8 cellular contexts compared by ENCODE assay signal in genomic region chr10:11688448-11688795, GRCh38. TPM values are rescaled to one million over a fixed set of nuclear protein-coding genes. Genes with fewer than 3 reads are reported as not detected.
A peak's percentile ranks its signal among the peaks of the same experiment; 100 is the strongest.
DNase-seq lines count a peak whose midpoint lies in the region; ATAC-seq, FAIRE-seq and TF ChIP-seq lines count a peak whose summit lies in the region.
"Not testable (repeated sequence)": the region's sequence is repeated elsewhere in the genome, so short reads cannot be mapped to it uniquely, and the experiment has no call there.

No MANE protein-coding gene starts in this region.

- H3K9ac ChIP-seq in SU-DHL-6 (ENCODE audit: low read length) = peak overlapping the region; percentile 12; the same call in 1 of the 2 replicates
- H3K9ac ChIP-seq in HepG2 (ENCODE audit: insufficient read depth, low read depth, low read length) = not testable (repeated sequence)
- H3K9ac ChIP-seq in neuronal stem cell (ENCODE audit: low read depth, low read length, poor library complexity) = peak overlapping the region; percentile 9

- not testable (repeated sequence) for H3K23ac ChIP-seq in neuronal stem cell (ENCODE audit: low read depth, low read length, poor library complexity)

- not testable (repeated sequence) for H3K4ac ChIP-seq in neuronal stem cell (ENCODE audit: low read length)

- not testable (repeated sequence) for H2AFZ ChIP-seq in SU-DHL-6 (ENCODE audit: low read depth, low read length, severe bottlenecking); HepG2 (ENCODE audit: low read length); neuronal stem cell (ENCODE audit: low read length)

- H3K79me2 ChIP-seq in SU-DHL-6 (ENCODE audit: insufficient read depth, low read length); HepG2 (ENCODE audit: insufficient read depth, low read length): not testable (repeated sequence)

- not testable (repeated sequence) for H3K36me3 Mint-ChIP-seq in CD4-positive, alpha-beta T cell (ENCODE audit: low read depth); type B pancreatic cell

- H2BK5ac ChIP-seq in neuronal stem cell (ENCODE audit: low read length) = not testable (repeated sequence)

- H3K4me1 Mint-ChIP-seq in CD4-positive, alpha-beta T cell (ENCODE audit: low read depth) = peaks cover 55% of the 10 kb centered on the region
- H3K4me1 Mint-ChIP-seq in type B pancreatic cell (ENCODE audit: unreplicated experiment) = peaks cover 39% of the 10 kb centered on the region

- H3K18ac ChIP-seq in neuronal stem cell (ENCODE audit: low read length) = not testable (repeated sequence)

- in situ Hi-C loops in HepG2 (cut with HindIII; ENCODE audit: extremely low pct_ligation_motif_present, low pct_unique_long_range_greater_than_20kb) = not testable (repeated sequence)

- not testable (repeated sequence) for H3K4me2 ChIP-seq in SU-DHL-6 (ENCODE audit: low read depth, low read length, poor library complexity, severe bottlenecking); HepG2 (ENCODE audit: low read depth, low read length); neuronal stem cell (ENCODE audit: insufficient read depth, low read length, poor library complexity, severe bottlenecking)

- CTCF ChIA-PET in CD4-positive, alpha-beta T cell (lab: Charles Lee); HEK293 (lab: Yijun Ruan, JAX); HepG2 (lab: Yijun Ruan, JAX; ENCODE audit: low intra/inter-chr PET ratio, low total read pairs): not testable (repeated sequence)

- not testable (repeated sequence) for BruUV-seq in HepG2 (replicated peaks; lab: Mats Ljungman, UMichigan)

- H3K27me3 Mint-ChIP-seq in CD4-positive, alpha-beta T cell; type B pancreatic cell: not testable (repeated sequence)

- not testable (repeated sequence) for H3K4me3 ChIP-seq in HEK293 (ENCODE audit: low read depth, low read length); SU-DHL-6 (ENCODE audit: insufficient read depth, low read length, poor library complexity, severe bottlenecking); adrenal gland; HepG2 (replicated peaks in 1 of 3; ENCODE audit: insufficient read depth in 1 of 3, low read depth in 2 of 3, low read length in 3 of 3); neuronal stem cell (ENCODE audit: low read length in 2 of 2)

- not testable (repeated sequence) for DNase-seq in CD4-positive, alpha-beta T cell; adrenal gland; epithelial cell of prostate (ENCODE audit: low read depth, low spot score); HepG2 (ENCODE audit: low spot score); neuronal stem cell (ENCODE audit: low spot score); type B pancreatic cell (ENCODE audit: extremely low spot score, unreplicated experiment)

- not testable (repeated sequence) for H2BK12ac ChIP-seq in neuronal stem cell (ENCODE audit: low read length)

- H2AK5ac ChIP-seq in neuronal stem cell (ENCODE audit: low read depth, low read length) = not testable (repeated sequence)

- not testable (repeated sequence) for H3K9me3 ChIP-seq in CD4-positive, alpha-beta T cell (ENCODE audit: control insufficient read depth, low read length); HEK293 (ENCODE audit: control insufficient read depth, insufficient read depth, low read depth, low read length); SU-DHL-6 (ENCODE audit: insufficient read depth, low read length); adrenal gland (replicated peaks in 1 of 3); HepG2 (ENCODE audit: low read length); neuronal stem cell (replicated peaks in 1 of 2; ENCODE audit: control insufficient read depth in 2 of 2, insufficient read depth in 1 of 2, low read depth in 1 of 2, low read length in 2 of 2)

- FAIRE-seq in HepG2 (lab: Jason Lieb, UNC) = peak; percentile 8

- not testable (repeated sequence) for ATAC-seq in CD4-positive, alpha-beta T cell (ENCODE audit: poor library complexity); HepG2

- not testable (repeated sequence) for TF ChIP-seq POLR2A in adrenal gland (IDR thresholded peaks at IDR 0.05); HepG2 (IDR thresholded peaks at IDR 0.05; ENCODE audit: insufficient read depth in 1 of 2, low read depth in 2 of 2, low read length in 2 of 2)

- H4K8ac ChIP-seq in neuronal stem cell (ENCODE audit: low read depth, low read length) = not testable (repeated sequence)

- not testable (repeated sequence) for H3K14ac ChIP-seq in neuronal stem cell (ENCODE audit: low read length)

- H3K36me3 ChIP-seq in HEK293 (ENCODE audit: control insufficient read depth in 2 of 2, insufficient read depth in 1 of 2, low read length in 2 of 2); SU-DHL-6 (ENCODE audit: low read length); adrenal gland (replicated peaks in 1 of 2); HepG2 (replicated peaks in 1 of 2; ENCODE audit: control insufficient read depth in 1 of 2, insufficient read depth in 2 of 2, low read length in 2 of 2); neuronal stem cell (replicated peaks in 1 of 2; ENCODE audit: control insufficient read depth in 2 of 2, insufficient read depth in 2 of 2, low read length in 2 of 2): not testable (repeated sequence)

- H3K4me3 Mint-ChIP-seq in CD4-positive, alpha-beta T cell; type B pancreatic cell: not testable (repeated sequence)

- not testable (repeated sequence) for TF ChIP-seq CTCF in CD4-positive, alpha-beta T cell (IDR thresholded peaks at IDR 0.05); HEK293 (tag by site-specific recombination; IDR thresholded peaks at IDR 0.05); SU-DHL-6 (IDR thresholded peaks at IDR 0.05; ENCODE audit: insufficient read depth, low read length, poor library complexity, severe bottlenecking); adrenal gland (IDR thresholded peaks at IDR 0.05); HepG2 (CRISPR knock-in tag; IDR thresholded peaks at IDR 0.05); type B pancreatic cell (conservative IDR thresholded peaks at IDR 0.05)

- 85 to 96% (median 92%) methylated on average over 3 of the region's 3 CpGs for WGBS in adrenal gland, 4 donors
- 70% methylated on average over 3 of the region's 3 CpGs for WGBS in HepG2 (ENCODE audit: low lambda C conversion rate)
- no CpG with 5 or more reads among the region's 3 CpGs for WGBS in neuronal stem cell (ENCODE audit: extremely low coverage in 2 of 2, insufficient read length in 2 of 2, insufficient replicate concordance in 1 of 2), 2 donors

- not testable (repeated sequence) for H2BK15ac ChIP-seq in neuronal stem cell (ENCODE audit: low read length)

- H3K4me1 ChIP-seq in HEK293 (ENCODE audit: control insufficient read depth, insufficient read depth, low read length); neuronal stem cell (ENCODE audit: control insufficient read depth in 2 of 2, insufficient read depth in 1 of 2, low read depth in 1 of 2, low read length in 2 of 2): not testable (repeated sequence)
- peaks cover 31 to 46% of the 10 kb centered on the region in 2 donors for H3K4me1 ChIP-seq in adrenal gland (replicated peaks in 1 of 2)
- peaks cover 91% of the 10 kb centered on the region for H3K4me1 ChIP-seq in HepG2 (ENCODE audit: insufficient read depth, low read length)

- H4K91ac ChIP-seq in neuronal stem cell (ENCODE audit: low read depth, low read length, poor library complexity) = not testable (repeated sequence)

- TF ChIP-seq RAD21 in HepG2 (CRISPR knock-in tag; IDR thresholded peaks at IDR 0.05) = not testable (repeated sequence)

- H3K9me2 ChIP-seq in SU-DHL-6 (replicated peaks; ENCODE audit: insufficient read depth, low read length) = not testable (repeated sequence)

- H2BK120ac ChIP-seq in neuronal stem cell (ENCODE audit: low read depth, low read length) = not testable (repeated sequence)

- peaks cover 31% of the 10 kb centered on the region for H3F3A ChIP-seq in SU-DHL-6 (ENCODE audit: insufficient read depth)

- intact Hi-C loops in CD4-positive, alpha-beta T cell (cut with DNase I, micrococcal nuclease) = loop anchor here in 1 of 2 experiments (5.0 kb wide), 1 partner anchor 39 kb away; no protein-coding TSS in a partner anchor
- intact Hi-C loops in adrenal gland (cut with DNase I) = loop anchor here in 1 of 2 donors (5.0 kb wide), 1 partner anchor 76 kb away; the partner anchor contains the start of gene USP6NL
- intact Hi-C loops in HepG2 (cut with micrococcal nuclease; ENCODE audit: unreplicated experiment) = not testable (repeated sequence)

- TF ChIP-seq EP300 in HepG2 (IDR thresholded peaks at IDR 0.05; ENCODE audit: low read depth in 2 of 2, low read length in 2 of 2); HepG2 (CRISPR knock-in tag; IDR thresholded peaks at IDR 0.05; ENCODE audit: borderline replicate concordance): not testable (repeated sequence)

- H3K27ac Mint-ChIP-seq in CD4-positive, alpha-beta T cell = peak overlapping the region; percentile 43
- peak overlapping the region; percentile 99 for H3K27ac Mint-ChIP-seq in type B pancreatic cell

- not testable (repeated sequence) for H4K20me1 ChIP-seq in SU-DHL-6 (ENCODE audit: low read depth, low read length); HepG2 (ENCODE audit: insufficient read depth, low read length)

- POLR2A ChIA-PET in CD4-positive, alpha-beta T cell (lab: Charles Lee); HEK293 (lab: Yijun Ruan, JAX): not testable (repeated sequence)
- POLR2A ChIA-PET in HepG2 (lab: Yijun Ruan, JAX) = interaction anchor here (1.0 kb wide), 1 partner anchor 10 kb away, joined by 3 read pairs; no protein-coding TSS in a partner anchor

- H3K27me3 ChIP-seq in CD4-positive, alpha-beta T cell (ENCODE audit: control insufficient read depth, insufficient read depth, low read length); SU-DHL-6 (ENCODE audit: low read length); adrenal gland; HepG2 (ENCODE audit: control insufficient read depth in 1 of 2, insufficient read depth in 2 of 2, low read length in 2 of 2); neuronal stem cell (ENCODE audit: control insufficient read depth in 3 of 3, insufficient read depth in 3 of 3, low read depth in 1 of 3, low read length in 3 of 3): not testable (repeated sequence)

- H3K79me1 ChIP-seq in neuronal stem cell (ENCODE audit: low read depth, low read length) = not testable (repeated sequence)

- H3K27ac ChIP-seq in CD4-positive, alpha-beta T cell (ENCODE audit: low read depth, low read length); HEK293 (ENCODE audit: extremely low read depth, low read depth, low read length); HepG2 (ENCODE audit: extremely low read length, insufficient read depth, low read length); neuronal stem cell (replicated peaks; ENCODE audit: low read length): not testable (repeated sequence)
- peak overlapping the region; percentile 17 for H3K27ac ChIP-seq in SU-DHL-6 (ENCODE audit: low read depth, low read length)
- H3K27ac ChIP-seq in adrenal gland = peak overlapping the region in 4 of 5 donors; percentile 51 to 80 (median 68)
- H3K27ac ChIP-seq in epithelial cell of prostate = peak overlapping the region; percentile 95

- H3K9me3 Mint-ChIP-seq in CD4-positive, alpha-beta T cell = not testable (repeated sequence)
- H3K9me3 Mint-ChIP-seq in type B pancreatic cell = peaks cover 12% of the 10 kb centered on the region

RNA-seq across cellular contexts. Expression of gene ECHDC3, which starts 53.8 kb away (rescaled TPM):
- total RNA-seq in CD4-positive, alpha-beta T cell = 1 to 10 TPM; 1.5 to 1.6 TPM
- total RNA-seq in adrenal gland (100 to 1,000 TPM in 4 of 8 donors, 10 to 100 TPM in 4; 26.1 to 115 (median 77.0) TPM), HepG2 (2016; rRNA removed; fragmentation: Illumina TruSeq; extraction: Trizol) (not detected in 2 replicates), type B pancreatic cell (ENCODE audit: low replicate concordance) (4.0 and 6.1 TPM in 2 replicates)
- polyA plus RNA-seq in adrenal gland (10 to 100 TPM in 2 of 3 donors, 1 to 10 TPM in 1; 9.8 to 26.9 (median 14.8) TPM), HepG2 (2011; rRNA removed) (not detected in 2 replicates)
- not detected in 2 replicates for total RNA-seq in HepG2 (2016; cell fraction: cytosol; rRNA removed; fragmentation: Illumina TruSeq; extraction: Trizol; ENCODE audit: low read depth)
- 0.13 TPM in 1 of 2 replicates, not detected in the other for total RNA-seq in HepG2 (2016; cell fraction: insoluble cytoplasmic fraction; rRNA removed; fragmentation: Illumina TruSeq; extraction: Trizol)
- total RNA-seq in HepG2 (2016; cell fraction: membrane; rRNA removed; fragmentation: Illumina TruSeq; extraction: Trizol) = not detected in 2 replicates
- total RNA-seq in HepG2 (2016; cell fraction: nucleus; rRNA removed; fragmentation: Illumina TruSeq; extraction: Trizol) = not detected in 2 replicates
- not detected in 2 replicates for polyA plus RNA-seq in HepG2 (2011; cell fraction: cytosol; rRNA removed)
- not detected in 2 replicates for polyA plus RNA-seq in HepG2 (2011; cell fraction: nucleus; rRNA removed)
- not detected in 2 replicates for polyA plus RNA-seq in HepG2 (2012)
- polyA plus RNA-seq in HepG2 (2016; cell fraction: cytosol; fragmentation: Illumina TruSeq; extraction: Trizol; ENCODE audit: low read depth) = not detected in 2 replicates
- polyA plus RNA-seq in HepG2 (2016; cell fraction: insoluble cytoplasmic fraction; fragmentation: Illumina TruSeq; extraction: Trizol; ENCODE audit: low read depth) = not detected in 2 replicates
- not detected in 2 replicates for polyA plus RNA-seq in HepG2 (2016; cell fraction: membrane; fragmentation: Illumina TruSeq; extraction: Trizol; ENCODE audit: low read depth)
- polyA plus RNA-seq in HepG2 (2016; cell fraction: nucleus; fragmentation: Illumina TruSeq; extraction: Trizol; ENCODE audit: insufficient read depth, low read depth) = not detected in 2 replicates
- 2.3 TPM in 1 of 2 replicates, not detected in the other for polyA minus RNA-seq in HepG2 (2011; rRNA and poly(A)+ RNA removed; ENCODE audit: low replicate concordance)
- not detected in 2 replicates for polyA minus RNA-seq in HepG2 (2011; cell fraction: cytosol; rRNA and poly(A)+ RNA removed)
- not detected in 2 replicates for polyA minus RNA-seq in HepG2 (2011; cell fraction: nucleus; rRNA and poly(A)+ RNA removed)
- polyA plus RNA-seq in neuronal stem cell (2013, experiment 1 of 2) = 9.9 TPM
- polyA plus RNA-seq in neuronal stem cell (2013, experiment 2 of 2) = 10.0 TPM
